1 cellular context compared by ENCODE assay signal in the genomic region with DNA sequence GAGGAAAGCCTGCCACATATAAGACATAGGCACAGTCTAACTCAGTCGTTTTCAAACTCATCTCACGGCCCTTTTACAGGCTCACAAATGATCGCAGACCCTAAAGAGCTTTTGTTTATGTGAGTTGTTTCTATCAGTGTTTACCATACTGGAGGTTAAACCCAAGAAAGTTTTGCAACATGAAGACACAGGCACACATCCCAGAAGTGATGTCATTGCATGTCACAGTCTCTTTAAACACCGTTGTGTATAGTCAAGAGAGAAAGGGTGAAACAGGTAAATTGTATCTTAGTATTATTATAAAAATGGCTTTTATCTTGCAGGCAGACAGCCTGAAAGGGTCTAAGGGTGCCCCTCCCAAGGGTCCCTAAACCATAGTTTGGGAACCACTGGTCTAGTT.
TF ChIP-seq lines count a peak whose summit lies in the region.

No MANE protein-coding gene starts in this region.

TF ChIP-seq in IMR-90, 13 proteins besides CTCF, POLR2A, EP300 and RAD21 (continued from another document):
- TF ChIP-seq NFE2L2 (IDR thresholded peaks at IDR 0.05; ENCODE audit: low read depth, low read length) = no peak
